ENCODE assay signal across 23 cellular contexts in the genomic region with DNA sequence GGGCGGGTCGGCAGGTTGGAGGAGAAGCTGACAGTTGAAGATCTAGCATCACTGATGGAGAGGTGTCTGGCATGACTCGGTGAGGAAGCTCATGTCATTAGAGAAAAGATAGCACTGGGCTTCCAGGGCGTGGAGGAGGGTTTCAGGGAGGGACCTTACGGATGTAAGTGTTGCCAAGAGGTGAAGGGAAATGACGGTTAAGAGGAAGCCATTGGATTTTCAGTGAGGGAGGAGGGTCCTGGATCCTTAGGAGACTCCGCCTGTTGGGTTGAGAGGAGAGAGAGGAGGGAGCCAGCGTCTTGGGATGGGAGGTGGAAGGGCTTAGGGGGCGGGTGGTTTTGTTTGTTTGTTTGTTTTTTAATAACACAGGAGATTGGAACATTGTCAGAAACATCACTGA.
"Had no signal": no experiment of that assay in that cellular context is flagged by ENCODE, and none has a peak within 500 bp of the region (broad histone marks: within the 10 kb centered on the region; RNA-seq: fewer than 3 reads in every experiment).

No MANE protein-coding gene starts in this region.

- H3K4me1 ChIP-seq: adrenal gland, Peyer's patch had no signal

- H3K27ac ChIP-seq: adrenal gland, Peyer's patch had no signal

- H3K36me3 Mint-ChIP-seq: activated CD4-positive, alpha-beta memory T cell treated with anti-CD3 and anti-CD28 coated beads for 36 hours; activated naive CD8-positive, alpha-beta T cell treated with anti-CD3 and anti-CD28 coated beads, Interleukin-2, amount 10 ng/mL, durations not matched to agents 7 days and 5 days had no signal

- H3K9me3 ChIP-seq: adrenal gland, MG63, Peyer's patch had no signal

- H3K9me3 Mint-ChIP-seq: activated B cell treated with CpG ODN at 0.5 μM for 24 hours; activated CD4-positive, alpha-beta memory T cell treated with anti-CD3 and anti-CD28 coated beads for 36 hours; activated CD4-positive, alpha-beta T cell treated with anti-CD3 and anti-CD28 coated beads, Interleukin-2, amount 10 ng/mL, durations not matched to agents 7 days and 5 days; activated naive CD4-positive, alpha-beta T cell treated with anti-CD3 and anti-CD28 coated beads for 36 hours; activated naive CD8-positive, alpha-beta T cell treated with anti-CD3 and anti-CD28 coated beads, Interleukin-2, amount 10 ng/mL, durations not matched to agents 7 days and 5 days; activated T-helper 17 cell treated with anti-CD3 and anti-CD28 coated beads, Interleukin-2, amount 50 U/mL, for 72 hours had no signal

- H3K4me3 Mint-ChIP-seq: activated B cell treated with CpG ODN at 0.5 μM for 24 hours; activated CD4-positive, alpha-beta memory T cell treated with anti-CD3 and anti-CD28 coated beads for 36 hours; activated CD4-positive, alpha-beta T cell treated with anti-CD3 and anti-CD28 coated beads, Interleukin-2, amount 10 ng/mL, durations not matched to agents 7 days and 5 days; activated naive CD4-positive, alpha-beta T cell treated with anti-CD3 and anti-CD28 coated beads for 36 hours; activated naive CD8-positive, alpha-beta T cell treated with anti-CD3 and anti-CD28 coated beads, Interleukin-2, amount 10 ng/mL, durations not matched to agents 7 days and 5 days; activated T-helper 17 cell treated with anti-CD3 and anti-CD28 coated beads, Interleukin-2, amount 50 U/mL, for 72 hours; T-helper 17 cell had no signal

- H3K4me1 Mint-ChIP-seq: activated T-helper 17 cell treated with anti-CD3 and anti-CD28 coated beads, Interleukin-2, amount 50 U/mL, for 72 hours; T-helper 17 cell had no signal

- DNase-seq: activated B cell treated with CpG ODN at 0.5 μM for 24 hours; activated CD4-positive, alpha-beta memory T cell treated with anti-CD3 and anti-CD28 coated beads for 36 hours; activated CD4-positive, alpha-beta T cell treated with anti-CD3 and anti-CD28 coated beads, Interleukin-2, amount 10 ng/mL, durations not matched to agents 7 days and 5 days; activated CD8-positive, alpha-beta memory T cell treated with anti-CD3 and anti-CD28 coated beads for 24 hours; activated gamma-delta T cell; activated naive CD4-positive, alpha-beta T cell treated with anti-CD3 and anti-CD28 coated beads for 36 hours; activated naive CD8-positive, alpha-beta T cell treated with anti-CD3 and anti-CD28 coated beads, Interleukin-2, amount 10 ng/mL, durations not matched to agents 7 days and 5 days; activated T-cell treated with anti-CD3 and anti-CD28 coated beads, Interleukin-2, amount 50 U/mL, for 48 hours; adrenal gland; anterior cingulate cortex; caudate nucleus; MG63; NCI-H1105; NCI-H1436 treated with DMSO at 0.1 percent for 48 hours; NCI-H187; NCI-H2081; NCI-H510A treated with DMSO at 0.1 percent for 48 hours; NCI-H69; Peyer's patch; SHP77 treated with DMSO at 0.1 percent for 48 hours; T-helper 17 cell; T-helper 9 cell had no signal

- H3K27ac Mint-ChIP-seq: activated B cell treated with CpG ODN at 0.5 μM for 24 hours; activated CD4-positive, alpha-beta memory T cell treated with anti-CD3 and anti-CD28 coated beads for 36 hours; activated CD4-positive, alpha-beta T cell treated with anti-CD3 and anti-CD28 coated beads, Interleukin-2, amount 10 ng/mL, durations not matched to agents 7 days and 5 days; activated naive CD4-positive, alpha-beta T cell treated with anti-CD3 and anti-CD28 coated beads for 36 hours; activated naive CD8-positive, alpha-beta T cell treated with anti-CD3 and anti-CD28 coated beads, Interleukin-2, amount 10 ng/mL, durations not matched to agents 7 days and 5 days; activated T-helper 17 cell treated with anti-CD3 and anti-CD28 coated beads, Interleukin-2, amount 50 U/mL, for 72 hours; T-helper 17 cell had no signal

- H3K27me3 ChIP-seq: adrenal gland, MG63, Peyer's patch had no signal

- ATAC-seq: activated T-helper 17 cell treated with anti-CD3 and anti-CD28 coated beads, Interleukin-2, amount 50 U/mL, for 72 hours; T-helper 17 cell had no signal

- H3K27me3 Mint-ChIP-seq: activated B cell treated with CpG ODN at 0.5 μM for 24 hours; activated CD4-positive, alpha-beta memory T cell treated with anti-CD3 and anti-CD28 coated beads for 36 hours; activated CD4-positive, alpha-beta T cell treated with anti-CD3 and anti-CD28 coated beads, Interleukin-2, amount 10 ng/mL, durations not matched to agents 7 days and 5 days; activated naive CD8-positive, alpha-beta T cell treated with anti-CD3 and anti-CD28 coated beads, Interleukin-2, amount 10 ng/mL, durations not matched to agents 7 days and 5 days; activated T-helper 17 cell treated with anti-CD3 and anti-CD28 coated beads, Interleukin-2, amount 50 U/mL, for 72 hours had no signal

- H3K4me3 ChIP-seq: adrenal gland, MG63, Peyer's patch had no signal
